Comparison of ENCODE assay signal across 8 cellular contexts in the genomic region with DNA sequence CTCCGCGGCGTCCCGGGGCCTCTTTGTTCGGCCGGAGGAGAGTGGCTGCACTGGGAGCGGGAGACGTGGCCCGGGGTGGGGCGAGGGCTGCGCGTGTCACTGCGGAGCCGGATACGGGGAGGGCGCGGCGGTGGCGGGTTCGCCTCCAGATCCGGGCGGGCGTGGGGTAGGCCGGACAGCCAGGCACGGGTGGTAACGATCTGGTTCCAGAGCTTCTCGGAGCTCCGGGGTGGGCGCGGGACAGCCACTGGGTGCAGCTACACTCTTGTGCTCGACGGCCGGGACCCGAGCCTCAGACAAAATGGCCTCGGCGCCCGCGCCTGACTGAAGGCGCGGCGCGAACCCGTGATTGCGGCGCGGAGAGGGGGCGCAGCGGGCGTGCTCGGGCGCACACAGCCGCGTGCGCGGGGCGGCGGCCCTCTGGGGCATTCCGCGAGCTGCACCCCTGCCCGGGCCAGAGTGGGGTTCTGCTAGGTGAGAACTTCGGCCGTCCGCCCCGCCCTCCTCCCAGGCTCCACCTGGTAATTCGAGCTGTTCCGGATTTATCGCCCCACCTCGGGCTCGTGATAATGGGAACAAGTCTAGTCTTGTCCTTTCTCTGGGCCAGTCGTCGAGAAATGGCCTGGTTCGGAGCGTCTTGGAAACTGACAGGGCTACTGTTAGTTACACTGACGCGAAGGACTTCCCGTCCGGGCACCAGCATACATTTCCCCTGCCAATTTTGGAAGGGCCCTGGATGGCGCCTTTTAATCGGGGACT. TPM values are rescaled to one million over a fixed set of nuclear protein-coding genes. Genes with fewer than 3 reads are reported as not detected.
DNase-seq lines count a peak whose midpoint lies in the region; ATAC-seq and TF ChIP-seq lines count a peak whose summit lies in the region.

No MANE protein-coding gene starts in this region.

- H3K79me2 ChIP-seq in KMS-11 (ENCODE audit: insufficient read depth, low read depth), result peaks cover 51% of the 10 kb centered on the region

- H3K36me3 ChIP-seq in KMS-11 (ENCODE audit: insufficient read depth) (peaks cover 17% of the 10 kb centered on the region), SJCRH30 (peaks cover 16% of the 10 kb centered on the region), testis (ENCODE audit: low read depth, missing control alignments) (no peaks in the 10 kb centered on the region)

- ATAC-seq in GM21723 (IDR thresholded peaks at IDR 0.05; ENCODE audit: unreplicated experiment), result peak; percentile 61

- H3K4me1 ChIP-seq in KMS-11 (ENCODE audit: low read depth, poor library complexity, severe bottlenecking) (peaks cover 23% of the 10 kb centered on the region), SJCRH30 (peaks cover 7% of the 10 kb centered on the region; the same call in 1 of the 2 replicates), testis (peaks cover 9% of the 10 kb centered on the region)

- H3K9ac ChIP-seq in KMS-11, result peak overlapping the region; percentile 94

- peak; percentile 71 for DNase-seq in EH (ENCODE audit: low read depth)
- DNase-seq in SJCRH30, result peak; percentile 53 to 69
- DNase-seq in activated naive CD4-positive, alpha-beta T cell treated with Interleukin-2 at 50 U/mL for 16 hours, result peak; percentile 68
- DNase-seq in germinal center (ENCODE audit: low spot score), result peak; percentile 59
- peak in 54 of 56 donors; percentile 11 to 85 (median 62) for DNase-seq in nucleus accumbens (lab: John Stamatoyannopoulos, UW)
- DNase-seq in testis, result peak; percentile 89

- peaks cover 31% of the 10 kb centered on the region for H4K20me1 ChIP-seq in KMS-11 (ENCODE audit: insufficient read depth)

- intact Hi-C loops in testis (cut with DNase I; ENCODE audit: low total_unique reads), result no loop called here

- peak overlapping the region; percentile 93 for H3K4me2 ChIP-seq in KMS-11

- H2AFZ ChIP-seq in KMS-11 (ENCODE audit: low read depth), result peak overlapping the region; percentile 27; the same call in 1 of the 2 replicates

- WGBS in testis, 2 donors, result 0 to 4% methylated on average over 14 to 75 of the region's 79 CpGs

- H3K9me3 ChIP-seq in SJCRH30 (replicated peaks) (no peaks in the 10 kb centered on the region), testis (no peaks in the 10 kb centered on the region)

- TF ChIP-seq POLR2A in testis (IDR thresholded peaks at IDR 0.05), result no peak

- TF ChIP-seq CTCF in KMS-11 (conservative IDR thresholded peaks at IDR 0.05; ENCODE audit: low read depth, low read length), result no peak
- TF ChIP-seq CTCF in testis (IDR thresholded peaks at IDR 0.05), result no peak

- no peaks in the 10 kb centered on the region for H3K27me3 ChIP-seq in KMS-11 (ENCODE audit: insufficient read depth, low read depth)
- H3K27me3 ChIP-seq in SJCRH30, result no peaks in the 10 kb centered on the region
- no peaks in the 10 kb centered on the region for H3K27me3 ChIP-seq in testis

- H3K27ac ChIP-seq in KMS-11, result peak overlapping the region; percentile 89
- H3K27ac ChIP-seq in SJCRH30, result peak overlapping the region; percentile 88
- H3K27ac ChIP-seq in testis, result peak overlapping the region; percentile 98 to 100

- H3K4me3 ChIP-seq in KMS-11 (IDR thresholded peaks at IDR 0.05; ENCODE audit: insufficient read depth, low read depth, low read length) (peak overlapping the region; percentile 21), SJCRH30 (peak overlapping the region; percentile 88), testis (peak overlapping the region; percentile 96 to 98)

RNA-seq across cellular contexts. Expression of a gene that starts 1.0 kb away (rescaled TPM):
- total RNA-seq in SJCRH30 (2014; rRNA removed; shearing (Covaris generic)), result 26.7 and 28.4 TPM in 2 replicates
- 10 to 100 TPM; 39.6 to 83.5 TPM for total RNA-seq in testis
- 74.9 TPM for polyA plus RNA-seq in testis (ENCODE audit: insufficient read depth, low read depth, low replicate concordance)

Comparison
In these comparisons a context has a peak if more than half of its experiments do, and no peak if none do; other contexts are left out.
1. Peak in every context shown above with its lines: DNase-seq, ATAC-seq, H3K4me3 ChIP-seq and H3K27ac ChIP-seq.
2. H3K4me3 ChIP-seq: peak in every context shown above with its lines; median percentile 97 in testis; 88 in SJCRH30; 21 in KMS-11.